In genomic region chr7:104328970-104329825, GRCh38 we compare ENCODE assay signal across 9 cellular contexts. TPM values are rescaled to one million over a fixed set of nuclear protein-coding genes. Genes with fewer than 3 reads are reported as not detected.
DNase-seq lines count a peak whose midpoint lies in the region; ATAC-seq and TF ChIP-seq lines count a peak whose summit lies in the region.
"Had no signal": no experiment of that assay in that cellular context is flagged by ENCODE, and none has a peak within 500 bp of the region (broad histone marks: within the 10 kb centered on the region; RNA-seq: fewer than 3 reads in every experiment).

No MANE protein-coding gene starts in this region.

- H3K36me3 ChIP-seq in SJCRH30 (no peaks in the 10 kb centered on the region), iPS DF 6.9 (ENCODE audit: control insufficient read depth, insufficient read depth, low read length) (no peaks in the 10 kb centered on the region), Caco-2 (ENCODE audit: control insufficient read depth, insufficient read depth, low read length) (no peaks in the 10 kb centered on the region)

- H3K27ac Mint-ChIP-seq in T-helper 1 cell treated with Interleukin-12 subunit alpha and Interleukin-12 subunit beta and Interleukin-4 antibody, amounts not matched to agents 30 μg/mL and 1 μg/mL, for 36 hours: no peak overlapping the region
- H3K27ac Mint-ChIP-seq in Caco-2 (ENCODE audit: unreplicated experiment): no peak overlapping the region

- 0 out of 2 replicates have a peak, but pooled peaks cover 7% of the 10 kb centered on the region for H3K27me3 ChIP-seq in SJCRH30
- H3K27me3 ChIP-seq in iPS DF 6.9 (ENCODE audit: control insufficient read depth, insufficient read depth, low read length): peaks cover 34% of the 10 kb centered on the region
- H3K27me3 ChIP-seq in Caco-2 (replicated peaks; ENCODE audit: control insufficient read depth, insufficient read depth, low read length): no peaks in the 10 kb centered on the region; the same call in 1 of the 2 replicates

- CTCF ChIA-PET in Caco-2 (lab: Charles Lee): no interaction called here

- WGBS in iPS DF 6.9 (ENCODE audit: insufficient coverage, insufficient read length): no CpG with 5 or more reads among the region's 59 CpGs

- no peaks in the 10 kb centered on the region for H3K9me3 ChIP-seq in SJCRH30 (replicated peaks)
- no peaks in the 10 kb centered on the region for H3K9me3 ChIP-seq in iPS DF 6.9 (ENCODE audit: control insufficient read depth, insufficient read depth, low read length)
- no peaks in the 10 kb centered on the region for H3K9me3 ChIP-seq in Caco-2

- H3K27ac ChIP-seq in SJCRH30 (no peak overlapping the region), iPS DF 6.9 (ENCODE audit: low read length) (no peak overlapping the region)

- H3K4me1 ChIP-seq in SJCRH30 (no peaks in the 10 kb centered on the region), iPS DF 6.9 (ENCODE audit: control insufficient read depth, insufficient read depth, low read length) (no peaks in the 10 kb centered on the region), Caco-2 (no peaks in the 10 kb centered on the region)

- ATAC-seq in stimulated activated naive CD8-positive, alpha-beta T cell treated with anti-CD3 and anti-CD28 coated beads, Interleukin-15, Interleukin-2, amounts not matched to agents 100 U/mL and 50 U/mL, for 24 hours: no peak
- ATAC-seq: Panc1 had no signal

- H3K27me3 Mint-ChIP-seq in T-helper 1 cell treated with Interleukin-12 subunit alpha and Interleukin-12 subunit beta and Interleukin-4 antibody, amounts not matched to agents 30 μg/mL and 1 μg/mL, for 36 hours (ENCODE audit: low read depth): peaks cover 46% of the 10 kb centered on the region
- peaks cover 18% of the 10 kb centered on the region for H3K27me3 Mint-ChIP-seq in Caco-2 (ENCODE audit: insufficient read depth, unreplicated experiment)

- no peak for TF ChIP-seq CTCF in Caco-2 (IDR thresholded peaks at IDR 0.05; ENCODE audit: insufficient read depth in 1 of 2, low read depth in 1 of 2, low read length in 1 of 2, severe bottlenecking in 1 of 2, unreplicated experiment in 1 of 2)

- H3K4me3 ChIP-seq in SJCRH30: peak overlapping the region; percentile 47
- H3K4me3 ChIP-seq in iPS DF 6.9 (ENCODE audit: low read length): peak overlapping the region; percentile 63
- no peak overlapping the region for H3K4me3 ChIP-seq in Caco-2 (ENCODE audit: low read depth, low read length)

- POLR2A ChIA-PET in Caco-2 (lab: Charles Lee): no interaction called here

- H3K9me3 Mint-ChIP-seq in T-helper 1 cell treated with Interleukin-12 subunit alpha and Interleukin-12 subunit beta and Interleukin-4 antibody, amounts not matched to agents 30 μg/mL and 1 μg/mL, for 36 hours: no peaks in the 10 kb centered on the region
- H3K9me3 Mint-ChIP-seq in Caco-2 (ENCODE audit: unreplicated experiment): no peaks in the 10 kb centered on the region

- no TSS peak for BruUV-seq in Caco-2 (replicated peaks; lab: Mats Ljungman, UMichigan)

- H3K4me3 Mint-ChIP-seq in T-helper 1 cell treated with Interleukin-12 subunit alpha and Interleukin-12 subunit beta and Interleukin-4 antibody, amounts not matched to agents 30 μg/mL and 1 μg/mL, for 36 hours: peak overlapping the region; percentile 45
- no peak overlapping the region for H3K4me3 Mint-ChIP-seq in Caco-2 (ENCODE audit: unreplicated experiment)

- DNase-seq in T-helper 1 cell (no peak), SJCRH30 (no peak), iPS DF 6.9 (ENCODE audit: low read depth, low spot score) (no peak), Caco-2 (no peak), GDM1 (lab: John Stamatoyannopoulos, UW) (no peak)
- DNase-seq in stimulated activated naive CD8-positive, alpha-beta T cell treated with anti-CD3 and anti-CD28 coated beads, Interleukin-15, Interleukin-2, amounts not matched to agents 100 U/mL and 50 U/mL, for 24 hours: peak; percentile 3
- DNase-seq in activated CD4-positive, alpha-beta T cell treated with anti-CD3 and anti-CD28 coated beads, Interleukin-2, amount 50 U/mL, for 4 hours: no peak

- H3K4me1 Mint-ChIP-seq in T-helper 1 cell treated with Interleukin-12 subunit alpha and Interleukin-12 subunit beta and Interleukin-4 antibody, amounts not matched to agents 30 μg/mL and 1 μg/mL, for 36 hours (ENCODE audit: low read depth): peaks cover 7% of the 10 kb centered on the region
- H3K4me1 Mint-ChIP-seq in Caco-2 (ENCODE audit: low read depth, unreplicated experiment): no peaks in the 10 kb centered on the region

- intact Hi-C loops in Caco-2 (cut with micrococcal nuclease; ENCODE audit: unreplicated experiment): no loop called here

- no peaks in the 10 kb centered on the region for H3K36me3 Mint-ChIP-seq in T-helper 1 cell treated with Interleukin-12 subunit alpha and Interleukin-12 subunit beta and Interleukin-4 antibody, amounts not matched to agents 30 μg/mL and 1 μg/mL, for 36 hours (ENCODE audit: low read depth)
- H3K36me3 Mint-ChIP-seq in Caco-2 (ENCODE audit: insufficient read depth, unreplicated experiment): no peaks in the 10 kb centered on the region

RNA-seq across cellular contexts. Expression of gene LHFPL3, which starts 0.8 kb away (rescaled TPM):
- 0.05 and 0.22 TPM in 2 replicates for total RNA-seq in SJCRH30 (2014; rRNA removed; shearing (Covaris generic))
- not detected in 2 replicates for total RNA-seq in Caco-2 (2022)
